ENCODE assay signal across 8 cellular contexts in the genomic region with DNA sequence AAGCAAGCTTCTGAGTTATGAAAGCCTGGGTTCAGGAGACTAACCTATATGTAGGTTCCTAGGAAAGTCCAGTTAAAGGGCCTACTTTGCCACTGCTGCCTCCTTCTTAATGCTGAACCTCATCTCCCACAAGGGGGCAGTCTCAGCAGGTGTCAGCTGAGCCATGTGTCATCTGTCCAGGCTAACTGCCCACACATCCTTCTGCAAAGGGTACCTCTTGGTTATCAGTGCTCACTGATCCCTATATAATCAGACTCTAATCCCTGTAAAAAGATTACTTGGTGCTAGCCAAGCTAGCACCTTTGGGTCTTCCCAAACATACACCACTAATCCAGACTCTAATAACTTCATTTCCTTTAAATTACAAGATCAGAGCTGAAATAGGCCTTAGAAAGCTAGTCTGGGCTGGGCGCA. TPM values are rescaled to one million over a fixed set of nuclear protein-coding genes. Genes with fewer than 3 reads are reported as not detected.
A peak's percentile ranks its signal among the peaks of the same experiment; 100 is the strongest.
DNase-seq lines count a peak whose midpoint lies in the region; ATAC-seq and TF ChIP-seq lines count a peak whose summit lies in the region.

No MANE protein-coding gene starts in this region.

- intact Hi-C loops in Panc1 (cut with micrococcal nuclease; ENCODE audit: unreplicated experiment) = loop anchor here (1.0 kb wide), 1 partner anchor 58 kb away; no protein-coding TSS in a partner anchor

- TF ChIP-seq CTCF in Panc1 (IDR thresholded peaks at IDR 0.05) (peak; percentile 84), fibroblast of pulmonary artery (IDR thresholded peaks at IDR 0.05; ENCODE audit: low read length, missing control alignments) (peak; percentile 84), osteoblast (IDR thresholded peaks at IDR 0.05; ENCODE audit: extremely low read depth, low read depth, low read length) (peak; percentile 82)

- H3K79me2 ChIP-seq in osteoblast (ENCODE audit: insufficient read depth, low read length) = peaks cover 21% of the 10 kb centered on the region

- in situ Hi-C loops in Caki2 (cut with HindIII; ENCODE audit: low pct_unique_long_range_greater_than_20kb, low sequenced_read_pairs) (no loop called here), Panc1 (cut with HindIII; ENCODE audit: low pct_unique_long_range_greater_than_20kb, low sequenced_read_pairs) (no loop called here)

- H4K20me1 ChIP-seq in osteoblast (ENCODE audit: insufficient read depth, low read length) = peaks cover 11% of the 10 kb centered on the region

- DNase-seq in Caki2 (ENCODE audit: low read depth) (peak; percentile 62), HS-27A (ENCODE audit: low read depth) (peak; percentile 38), Panc1 (ENCODE audit: low read depth, low spot score) (peak; percentile 64), fibroblast of pulmonary artery (ENCODE audit: low read depth) (peak; percentile 79), osteoblast (ENCODE audit: insufficient read length, low spot score, missing footprints) (peak; percentile 84), middle frontal gyrus (ENCODE audit: extremely low spot score, low spot score) (no peak)
- peak; percentile 67 to 74 for DNase-seq in activated T-cell treated with anti-CD3 and anti-CD28 coated beads, Interleukin-2, amount 50 U/mL, for 48 hours

- peak; percentile 75 for ATAC-seq in Panc1
- no peak for ATAC-seq in HG03354 (IDR thresholded peaks at IDR 0.05; ENCODE audit: poor library complexity, severe bottlenecking, unreplicated experiment)

- H3K27ac ChIP-seq in Panc1 (ENCODE audit: low read length) (no peak overlapping the region), osteoblast (ENCODE audit: low read depth, low read length) (no peak overlapping the region)

- no peaks in the 10 kb centered on the region for H3K9me3 ChIP-seq in Panc1 (ENCODE audit: control insufficient read depth, insufficient read depth, low read depth, low read length)
- H3K9me3 ChIP-seq in osteoblast (ENCODE audit: low read depth, low read length) = no peaks in the 10 kb centered on the region

- CTCF ChIA-PET in Panc1 (lab: Charles Lee) = interaction anchor here (0.6 to 0.9 kb wide), 7 partner anchors 36 to 331 kb away, joined by 3 to 16 read pairs (median 4); no protein-coding TSS in a partner anchor

- H3K4me1 ChIP-seq in Panc1 (ENCODE audit: control insufficient read depth, insufficient read depth, low read length) = no peaks in the 10 kb centered on the region; the same call in 1 of the 2 replicates
- H3K4me1 ChIP-seq in osteoblast (ENCODE audit: insufficient read depth, low read length) = no peaks in the 10 kb centered on the region

- H3K27me3 ChIP-seq in Panc1 (ENCODE audit: control insufficient read depth, insufficient read depth, low read length) (no peaks in the 10 kb centered on the region), osteoblast (ENCODE audit: insufficient read depth, low read length) (no peaks in the 10 kb centered on the region)

- H2AFZ ChIP-seq in osteoblast (ENCODE audit: low read length) = no peak overlapping the region

- no peak overlapping the region for H3K4me3 ChIP-seq in Panc1 (ENCODE audit: low read depth in 2 of 2, low read length in 2 of 2)
- H3K4me3 ChIP-seq in fibroblast of pulmonary artery (replicated peaks; ENCODE audit: low read depth, low read length) = no peak overlapping the region
- H3K4me3 ChIP-seq in osteoblast (ENCODE audit: insufficient read depth, low read length) = no peak overlapping the region

- no peak overlapping the region for H3K4me2 ChIP-seq in osteoblast (ENCODE audit: insufficient read depth, low read length)

- H3K36me3 ChIP-seq in Panc1 (ENCODE audit: control insufficient read depth, insufficient read depth, low read length) = peaks cover 50% of the 10 kb centered on the region
- H3K36me3 ChIP-seq in osteoblast (ENCODE audit: insufficient read depth, low read length) = peaks cover 81% of the 10 kb centered on the region

- POLR2A ChIA-PET in Panc1 (lab: Charles Lee) = interaction anchor here (0.7 kb wide), 1 partner anchor 176 kb away, joined by 3 read pairs; no protein-coding TSS in a partner anchor

- BruUV-seq in Panc1 (replicated peaks; lab: Mats Ljungman, UMichigan) = no TSS peak

RNA-seq across cellular contexts. Expression of a gene that starts 9.0 kb away (rescaled TPM):
- 3,864 and 4,011 TPM in 2 replicates for total RNA-seq in Caki2 (2014; rRNA removed; shearing (Covaris generic); ENCODE audit: low replicate concordance)
- total RNA-seq in Panc1 (2021; ENCODE audit: unreplicated experiment) = 719 TPM
- polyA plus RNA-seq in Panc1 (2012; ENCODE audit: insufficient read length) = 654 TPM
- total RNA-seq in osteoblast = 249 and 260 TPM in 2 replicates

RNA-seq across cellular contexts. Expression of a gene that starts 12.5 kb away (rescaled TPM):
- 1.3 and 2.1 TPM in 2 replicates for total RNA-seq in Caki2 (2014; rRNA removed; shearing (Covaris generic); ENCODE audit: low replicate concordance)
- total RNA-seq in Panc1 (2021; ENCODE audit: unreplicated experiment) (10.7 TPM), osteoblast (2.9 TPM in 2 replicates)
- polyA plus RNA-seq in Panc1 (2012; ENCODE audit: insufficient read length) = 7.3 TPM

RNA-seq across cellular contexts. Expression of a gene that starts 12.8 kb away (rescaled TPM):
- total RNA-seq in Caki2 (2014; rRNA removed; shearing (Covaris generic); ENCODE audit: low replicate concordance) = 2.7 and 6.7 TPM in 2 replicates
- 3.3 TPM for total RNA-seq in Panc1 (2021; ENCODE audit: unreplicated experiment)
- 1.1 TPM for polyA plus RNA-seq in Panc1 (2012; ENCODE audit: insufficient read length)
- 1.8 TPM in 2 replicates for total RNA-seq in osteoblast

RNA-seq across cellular contexts. Expression of a gene that starts 21.7 kb away (rescaled TPM):
- total RNA-seq in Caki2 (2014; rRNA removed; shearing (Covaris generic); ENCODE audit: low replicate concordance) = 1.9 TPM in 1 of 2 replicates, not detected in the other
- 3.3 TPM for total RNA-seq in Panc1 (2021; ENCODE audit: unreplicated experiment)
- 2.3 TPM for polyA plus RNA-seq in Panc1 (2012; ENCODE audit: insufficient read length)
- total RNA-seq in osteoblast = 5.4 and 6.2 TPM in 2 replicates

RNA-seq across cellular contexts. Expression of a gene that starts 38.0 kb away (rescaled TPM):
- 235 and 258 TPM in 2 replicates for total RNA-seq in Caki2 (2014; rRNA removed; shearing (Covaris generic); ENCODE audit: low replicate concordance)
- total RNA-seq in Panc1 (2021; ENCODE audit: unreplicated experiment) = 142 TPM
- 132 TPM for polyA plus RNA-seq in Panc1 (2012; ENCODE audit: insufficient read length)
- total RNA-seq in osteoblast = 129 and 136 TPM in 2 replicates
